Comparison of ENCODE assay signal across 8 cellular contexts in genomic region chr18:3261035-3261392, GRCh38. TPM values are rescaled to one million over a fixed set of nuclear protein-coding genes. Genes with fewer than 3 reads are reported as not detected.
DNase-seq lines count a peak whose midpoint lies in the region; ATAC-seq and TF ChIP-seq lines count a peak whose summit lies in the region.

No MANE protein-coding gene starts in this region.

- H3K4me3 ChIP-seq in BLaER1 (peak overlapping the region; percentile 92), MM.1S (ENCODE audit: low read length) (peak overlapping the region; percentile 92), dorsolateral prefrontal cortex (peak overlapping the region; percentile 59 to 99 (median 88))

- H3F3A ChIP-seq in MM.1S (ENCODE audit: insufficient read depth, low read length): peaks cover 18% of the 10 kb centered on the region

- peaks cover 59 to 71% of the 10 kb centered on the region in 2 donors for H3K4me1 Mint-ChIP-seq in natural killer cell treated with Interleukin-12 subunit alpha and Interleukin-12 subunit beta and Interleukin-15 and Interleukin-18, amount 100 ng/mL, for 72 hours (ENCODE audit: low read depth in 2 of 2)

- no peak for DNase-seq in MM.1S
- DNase-seq in dorsolateral prefrontal cortex: no peak
- DNase-seq in natural killer cell treated with Interleukin-12 subunit alpha and Interleukin-12 subunit beta and Interleukin-15 and Interleukin-18, amount 100 ng/mL, for 72 hours (ENCODE audit: low spot score): no peak
- DNase-seq in globus pallidus (ENCODE audit: low spot score): no peak
- no peak for DNase-seq in COLO829 (ENCODE audit: low spot score)
- no peak for DNase-seq in GM20000 (ENCODE audit: low spot score)

- no peak for ATAC-seq in natural killer cell treated with Interleukin-12 subunit alpha and Interleukin-12 subunit beta and Interleukin-15 and Interleukin-18, amount 100 ng/mL, for 72 hours
- ATAC-seq in HG03439 (IDR thresholded peaks at IDR 0.05; ENCODE audit: unreplicated experiment): no peak

- H2AFZ ChIP-seq in MM.1S (ENCODE audit: low read length): peak overlapping the region; percentile 91

- H3K9me2 ChIP-seq in MM.1S (replicated peaks; ENCODE audit: insufficient read depth, low read length): no peaks in the 10 kb centered on the region

- H3K9me3 ChIP-seq in BLaER1: no peaks in the 10 kb centered on the region
- H3K9me3 ChIP-seq in MM.1S (replicated peaks; ENCODE audit: insufficient read depth, low read length): no peaks in the 10 kb centered on the region

- H4K20me1 ChIP-seq in BLaER1 (peaks cover 33% of the 10 kb centered on the region), MM.1S (ENCODE audit: insufficient read depth, low read length) (peaks cover 5% of the 10 kb centered on the region; the same call in 1 of the 2 replicates)

- no peaks in the 10 kb centered on the region for H3K27me3 ChIP-seq in BLaER1
- no peaks in the 10 kb centered on the region for H3K27me3 ChIP-seq in MM.1S (replicated peaks; ENCODE audit: insufficient read depth, low read length)
- H3K27me3 ChIP-seq in dorsolateral prefrontal cortex: no peaks in the 10 kb centered on the region

- H3K27ac ChIP-seq in BLaER1 (peak overlapping the region; percentile 99), MM.1S (ENCODE audit: low read length) (peak overlapping the region; percentile 68; the same call in 1 of the 2 replicates), dorsolateral prefrontal cortex (peak overlapping the region; percentile 80 to 100 (median 97))

- H3K4me3 Mint-ChIP-seq in natural killer cell treated with Interleukin-12 subunit alpha and Interleukin-12 subunit beta and Interleukin-15 and Interleukin-18, amount 100 ng/mL, for 72 hours: peak overlapping the region; percentile 94

- H3K4me1 ChIP-seq in BLaER1: peaks cover 77% of the 10 kb centered on the region
- H3K4me1 ChIP-seq in MM.1S (ENCODE audit: low read length): peaks cover 29% of the 10 kb centered on the region

- no peaks in the 10 kb centered on the region for H3K27me3 Mint-ChIP-seq in natural killer cell treated with Interleukin-12 subunit alpha and Interleukin-12 subunit beta and Interleukin-15 and Interleukin-18, amount 100 ng/mL, for 72 hours

- H3K36me3 Mint-ChIP-seq in natural killer cell treated with Interleukin-12 subunit alpha and Interleukin-12 subunit beta and Interleukin-15 and Interleukin-18, amount 100 ng/mL, for 72 hours: peaks cover 33% of the 10 kb centered on the region

- H3K4me2 ChIP-seq in BLaER1 (peak overlapping the region; percentile 81), MM.1S (ENCODE audit: low read depth, low read length) (peak overlapping the region; percentile 92)

- H3K9ac ChIP-seq in BLaER1 (peak overlapping the region; percentile 98), MM.1S (ENCODE audit: low read length) (peak overlapping the region; percentile 92; the same call in 1 of the 2 replicates)

- H3K27ac Mint-ChIP-seq in natural killer cell treated with Interleukin-12 subunit alpha and Interleukin-12 subunit beta and Interleukin-15 and Interleukin-18, amount 100 ng/mL, for 72 hours: peak overlapping the region; percentile 95 to 98

- TF ChIP-seq CTCF in MM.1S (IDR thresholded peaks at IDR 0.05; ENCODE audit: low read length) (no peak), dorsolateral prefrontal cortex (IDR thresholded peaks at IDR 0.05 in 54 of 56, conservative IDR thresholded peaks at IDR 0.05 in 2 of 56; ENCODE audit: low read depth in 1 of 56, partially characterized antibody in 56 of 56) (no peak), GM20000 (IDR thresholded peaks at IDR 0.05; ENCODE audit: extremely low read depth, missing control alignments) (no peak)

- H3K36me3 ChIP-seq in BLaER1 (peaks cover 31% of the 10 kb centered on the region), MM.1S (replicated peaks; ENCODE audit: insufficient read depth, low read length) (no peaks in the 10 kb centered on the region; the same call in 1 of the 2 replicates)

- no peaks in the 10 kb centered on the region for H3K9me3 Mint-ChIP-seq in natural killer cell treated with Interleukin-12 subunit alpha and Interleukin-12 subunit beta and Interleukin-15 and Interleukin-18, amount 100 ng/mL, for 72 hours

- H3K79me2 ChIP-seq in MM.1S (ENCODE audit: low read length): peaks cover 44% of the 10 kb centered on the region

- intact Hi-C loops in dorsolateral prefrontal cortex (cut with DNase I): loop anchor here (2.0 to 10.0 kb wide), 3 partner anchors 14 to 606 kb away; partner anchors contain the start of genes SMCHD1 (in 2 of the 2) and MYL12A (in 1 of the 2)

RNA-seq across cellular contexts. Expression of gene MYL12B, which starts 0.9 kb away (rescaled TPM):
- 100 to 1,000 TPM in 100 of 120 experiments, 10 to 100 TPM in 20; 72.6 to 168 (median 118) TPM for total RNA-seq in dorsolateral prefrontal cortex
- total RNA-seq in natural killer cell treated with Interleukin-12 subunit alpha and Interleukin-12 subunit beta and Interleukin-15 and Interleukin-18, amount 100 ng/mL, for 72 hours: 100 to 1,000 TPM; 192 to 310 TPM

RNA-seq across cellular contexts. Expression of gene MYL12A, which starts 13.4 kb away (rescaled TPM):
- 10 to 100 TPM; 23.3 to 83.1 (median 42.9) TPM for total RNA-seq in dorsolateral prefrontal cortex
- total RNA-seq in natural killer cell treated with Interleukin-12 subunit alpha and Interleukin-12 subunit beta and Interleukin-15 and Interleukin-18, amount 100 ng/mL, for 72 hours: 100 to 1,000 TPM; 260 to 658 TPM

RNA-seq across cellular contexts. Expression of gene MYOM1, which starts 41.2 kb away (rescaled TPM):
- 10 to 100 TPM in 34 of 120 experiments, 1 to 10 TPM in 86; 2.2 to 18.7 (median 8.0) TPM for total RNA-seq in dorsolateral prefrontal cortex
- total RNA-seq in natural killer cell treated with Interleukin-12 subunit alpha and Interleukin-12 subunit beta and Interleukin-15 and Interleukin-18, amount 100 ng/mL, for 72 hours: under 1 TPM; 0.88 to 0.98 TPM
